Comparison of ENCODE assay signal across 9 cellular contexts in the genomic region with DNA sequence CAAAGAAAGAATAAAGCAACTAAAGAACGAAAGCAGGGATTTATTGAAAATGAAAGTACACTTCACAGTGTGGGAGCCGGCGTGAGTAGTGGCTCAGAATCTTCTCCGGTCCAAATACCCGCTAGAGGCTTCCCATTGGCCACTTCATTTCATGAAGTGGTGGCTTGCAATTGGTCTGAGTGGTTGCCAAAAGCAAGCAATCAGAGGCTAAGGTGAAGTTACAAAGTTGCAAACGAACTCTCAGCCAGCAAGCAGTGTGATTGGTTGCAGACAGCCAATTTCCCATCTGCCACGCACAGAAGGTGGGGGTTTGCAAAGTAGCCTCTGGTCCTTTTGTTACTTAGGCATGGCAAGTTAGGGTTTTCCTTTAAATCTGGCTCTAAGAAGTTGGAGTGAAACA. TPM values are rescaled to one million over a fixed set of nuclear protein-coding genes. Genes with fewer than 3 reads are reported as not detected.
DNase-seq lines count a peak whose midpoint lies in the region; ATAC-seq and TF ChIP-seq lines count a peak whose summit lies in the region.
"Had no signal": no experiment of that assay in that cellular context is flagged by ENCODE, and none has a peak within 500 bp of the region (broad histone marks: within the 10 kb centered on the region; RNA-seq: fewer than 3 reads in every experiment).

No MANE protein-coding gene starts in this region.

- H3K4me1 Mint-ChIP-seq in central memory CD8-positive, alpha-beta T cell = no peaks in the 10 kb centered on the region
- no peaks in the 10 kb centered on the region for H3K4me1 Mint-ChIP-seq in naive B cell
- peaks cover 1% of the 10 kb centered on the region for H3K4me1 Mint-ChIP-seq in endothelial cell (ENCODE audit: unreplicated experiment)

- TF ChIP-seq CTCF in endothelial cell (IDR thresholded peaks at IDR 0.05; ENCODE audit: unreplicated experiment) = no peak

- H3K27ac Mint-ChIP-seq in central memory CD8-positive, alpha-beta T cell (ENCODE audit: low read depth) = no peak overlapping the region
- H3K27ac Mint-ChIP-seq in naive B cell (peak overlapping the region in 1 of 6 donors; percentile 38), endothelial cell (ENCODE audit: unreplicated experiment) (no peak overlapping the region)
- H3K27ac Mint-ChIP-seq: activated naive CD4-positive, alpha-beta T cell treated with anti-CD3 and anti-CD28 coated beads, Interleukin-2, amount 50 U/mL, for 24 hours had no signal

- DNase-seq in DMS 273 treated with DMSO at 0.1 percent for 48 hours (lab: John Stamatoyannopoulos, UW) (peak; percentile 9), naive B cell (no peak), NCI-H146 treated with DMSO at 0.1 percent for 48 hours (lab: John Stamatoyannopoulos, UW; ENCODE audit: unreplicated experiment) (no peak), endothelial cell (ENCODE audit: low spot score) (no peak)
- no peak for DNase-seq in central memory CD8-positive, alpha-beta T cell (ENCODE audit: low spot score in 2 of 2)
- DNase-seq in stimulated activated CD4-positive, alpha-beta T cell treated with anti-CD3 and anti-CD28 coated beads, Interleukin-2, amount 100 ng/mL, for 24 hours = no peak

- H3K4me3 Mint-ChIP-seq in central memory CD8-positive, alpha-beta T cell = peak overlapping the region; percentile 46
- H3K4me3 Mint-ChIP-seq in naive B cell = peak overlapping the region in 3 of 8 donors; percentile 2 to 12 (median 4)
- no peak overlapping the region for H3K4me3 Mint-ChIP-seq in endothelial cell (ENCODE audit: unreplicated experiment)
- H3K4me3 Mint-ChIP-seq: activated naive CD4-positive, alpha-beta T cell treated with anti-CD3 and anti-CD28 coated beads, Interleukin-2, amount 50 U/mL, for 24 hours had no signal

- H3K36me3 Mint-ChIP-seq in central memory CD8-positive, alpha-beta T cell (ENCODE audit: insufficient read depth) = peaks cover 1% of the 10 kb centered on the region
- H3K36me3 Mint-ChIP-seq in naive B cell (no peaks in the 10 kb centered on the region), endothelial cell (ENCODE audit: low read depth, unreplicated experiment) (no peaks in the 10 kb centered on the region)
- H3K36me3 Mint-ChIP-seq: activated naive CD4-positive, alpha-beta T cell treated with anti-CD3 and anti-CD28 coated beads, Interleukin-2, amount 50 U/mL, for 24 hours had no signal

- H3K9me3 Mint-ChIP-seq in central memory CD8-positive, alpha-beta T cell = no peaks in the 10 kb centered on the region
- peaks cover 0 to 4% (median 3%) of the 10 kb centered on the region in 7 donors for H3K9me3 Mint-ChIP-seq in naive B cell
- H3K9me3 Mint-ChIP-seq in endothelial cell (ENCODE audit: unreplicated experiment) = no peaks in the 10 kb centered on the region
- H3K9me3 Mint-ChIP-seq: activated naive CD4-positive, alpha-beta T cell treated with anti-CD3 and anti-CD28 coated beads, Interleukin-2, amount 50 U/mL, for 24 hours had no signal

- ATAC-seq in HG03565 (IDR thresholded peaks at IDR 0.05; ENCODE audit: unreplicated experiment) = peak; percentile 59
- ATAC-seq in central memory CD8-positive, alpha-beta T cell (replicated peaks; ENCODE audit: extremely low read depth, poor library complexity, severe bottlenecking) = peak; percentile 60
- peak; percentile 33 to 54 for ATAC-seq in naive B cell (ENCODE audit: low read depth in 2 of 2)
- no peak for ATAC-seq in HG03571 (IDR thresholded peaks at IDR 0.05; ENCODE audit: unreplicated experiment)

- H3K27me3 Mint-ChIP-seq in central memory CD8-positive, alpha-beta T cell = peaks cover 28% of the 10 kb centered on the region
- H3K27me3 Mint-ChIP-seq in naive B cell (peaks cover 15 to 23% (median 17%) of the 10 kb centered on the region in 3 donors), endothelial cell (ENCODE audit: unreplicated experiment) (peaks cover 1% of the 10 kb centered on the region)

RNA-seq across cellular contexts. Expression of gene CLOCK, which starts 6.7 kb away (rescaled TPM):
- 1 to 10 TPM; 1.3 to 6.0 (median 4.7) TPM for polyA plus RNA-seq in naive B cell (ENCODE audit: low read depth in 6 of 6)
- total RNA-seq in endothelial cell (ENCODE audit: unreplicated experiment) = 29.6 TPM

RNA-seq across cellular contexts. Expression of gene PDCL2, which starts 38.6 kb away (rescaled TPM):
- polyA plus RNA-seq in naive B cell (ENCODE audit: low read depth in 6 of 6) = not detected
- not detected for total RNA-seq in endothelial cell (ENCODE audit: unreplicated experiment)
